Comparison of ENCODE assay signal across 10 cellular contexts in genomic region chr2:46814160-46814559, GRCh38.
A peak's percentile ranks its signal among the peaks of the same experiment; 100 is the strongest.
DNase-seq lines count a peak whose midpoint lies in the region; ATAC-seq and TF ChIP-seq lines count a peak whose summit lies in the region.
"Had no signal": no experiment of that assay in that cellular context is flagged by ENCODE, and none has a peak within 500 bp of the region (broad histone marks: within the 10 kb centered on the region; RNA-seq: fewer than 3 reads in every experiment).

No MANE protein-coding gene starts in this region.

- peak overlapping the region in 1 of 2 donors; percentile 7 for H3K9ac ChIP-seq in colonic mucosa (ENCODE audit: low read depth in 2 of 2, low read length in 2 of 2)

- intact Hi-C loops in colonic mucosa (cut with DNase I) = no loop called here
- intact Hi-C loops in left lung (cut with DNase I) = no loop called here
- intact Hi-C loops in stomach (cut with DNase I; ENCODE audit: low total_unique reads) = no loop called here

- TF ChIP-seq CTCF in colonic mucosa (IDR thresholded peaks at IDR 0.05) = no peak
- no peak for TF ChIP-seq CTCF in left lung (IDR thresholded peaks at IDR 0.05)
- TF ChIP-seq CTCF in stomach (IDR thresholded peaks at IDR 0.05) = no peak

- no peak overlapping the region for H3K4me3 ChIP-seq in colonic mucosa
- no peak overlapping the region for H3K4me3 ChIP-seq in left lung
- no peak overlapping the region for H3K4me3 ChIP-seq in stomach

- 34 to 60% (median 49%) methylated on average over 13 of the region's 13 CpGs for WGBS in stomach, 5 donors

- H3K27ac ChIP-seq in colonic mucosa (peak overlapping the region; percentile 37), left lung (peak overlapping the region; percentile 61 to 74), stomach (peak overlapping the region; percentile 41 to 75 (median 72))

- H3K9me3 ChIP-seq in colonic mucosa = no peaks in the 10 kb centered on the region
- H3K9me3 ChIP-seq in left lung = no peaks in the 10 kb centered on the region
- no peaks in the 10 kb centered on the region for H3K9me3 ChIP-seq in stomach

- no peaks in the 10 kb centered on the region for H3K4me1 ChIP-seq in colonic mucosa
- H3K4me1 ChIP-seq in left lung = peaks cover 12 to 23% of the 10 kb centered on the region in 2 donors
- H3K4me1 ChIP-seq in stomach = peaks cover 4 to 60% (median 45%) of the 10 kb centered on the region in 4 donors

- peak; percentile 72 for ATAC-seq in left lung
- ATAC-seq in GM19023 (IDR thresholded peaks at IDR 0.05; ENCODE audit: unreplicated experiment) = no peak
- no peak for ATAC-seq in HG03521 (IDR thresholded peaks at IDR 0.05; ENCODE audit: unreplicated experiment)
- ATAC-seq in GM21737 (IDR thresholded peaks at IDR 0.05; ENCODE audit: unreplicated experiment) = no peak
- ATAC-seq: stimulated activated effector memory CD8-positive, alpha-beta T cell treated with anti-CD3 and anti-CD28 coated beads, Interleukin-12 subunit alpha, Interleukin-12 subunit beta, amount 100 ng/mL, for 72 hours had no signal

- no peaks in the 10 kb centered on the region for H3K27me3 ChIP-seq in colonic mucosa
- H3K27me3 ChIP-seq in left lung = no peaks in the 10 kb centered on the region
- no peaks in the 10 kb centered on the region for H3K27me3 ChIP-seq in stomach

- TF ChIP-seq EP300 in stomach (IDR thresholded peaks at IDR 0.05) = no peak

- H3K36me3 ChIP-seq in colonic mucosa = no peaks in the 10 kb centered on the region
- H3K36me3 ChIP-seq in left lung = no peaks in the 10 kb centered on the region
- H3K36me3 ChIP-seq in stomach = no peaks in the 10 kb centered on the region

- DNase-seq in KBM-7 (peak; percentile 63), colonic mucosa (peak; percentile 52), left lung (peak in 1 of 2 donors; percentile 76), stomach (no peak), NCI-H1694 treated with DMSO at 0.1 percent for 48 hours (lab: John Stamatoyannopoulos, UW) (no peak)
- DNase-seq: NCI-H187 had no signal

- TF ChIP-seq POLR2A in stomach (IDR thresholded peaks at IDR 0.05) = no peak

- in situ Hi-C loops in KBM-7 (cut with MboI; ENCODE audit: low pct_unique_long_range_greater_than_20kb, low sequenced_read_pairs) = no loop called here

Comparison
In these comparisons a context has a peak if more than half of its experiments do, and no peak if none do; other contexts are left out.
1. DNase-seq: peak in KBM-7 (single experiment) and colonic mucosa (single experiment); none in stomach (single experiment) and NCI-H1694 treated with DMSO at 0.1 percent for 48 hours (single experiment).
2. Peak in every context shown above with its lines, with median percentiles within 50 percentile points of each other: H3K27ac ChIP-seq.